Comparison of ENCODE assay signal across 23 cellular contexts in the genomic region with DNA sequence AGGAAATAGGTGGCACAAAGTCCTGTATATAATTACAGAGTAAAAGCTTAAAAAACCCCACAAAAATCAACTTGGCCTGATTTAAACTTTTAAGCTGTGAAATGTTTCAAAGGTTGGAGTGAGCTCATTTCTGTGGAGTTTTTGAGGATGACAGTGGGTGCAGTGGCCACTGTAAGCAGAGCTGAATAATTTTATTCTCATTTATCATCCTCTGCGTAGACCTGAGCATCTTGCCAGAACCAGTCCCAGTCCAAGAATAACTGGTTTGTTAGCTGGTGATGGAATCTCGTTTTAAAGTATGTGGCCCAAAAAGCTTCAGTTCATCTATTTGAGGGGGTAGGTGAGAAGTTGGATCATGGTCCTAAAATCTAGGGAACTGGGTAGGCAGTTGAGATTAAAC. TPM values are rescaled to one million over a fixed set of nuclear protein-coding genes. Genes with fewer than 3 reads are reported as not detected.
"Had no signal": no experiment of that assay in that cellular context is flagged by ENCODE, and none has a peak within 500 bp of the region (broad histone marks: within the 10 kb centered on the region; RNA-seq: fewer than 3 reads in every experiment).

No MANE protein-coding gene starts in this region.

- H3K9me3 Mint-ChIP-seq: memory B cell; natural killer cell treated with Interleukin-12 subunit alpha and Interleukin-12 subunit beta and Interleukin-15 and Interleukin-18, amount 100 ng/mL, for 72 hours; neural progenitor cell; stimulated activated effector memory CD8-positive, alpha-beta T cell treated with anti-CD3 and anti-CD28 coated beads, Interleukin-12 subunit alpha, Interleukin-12 subunit beta, amount 100 ng/mL, for 72 hours had no signal

- DNase-seq: effector CD8-positive, alpha-beta T cell; foreskin keratinocyte; immature natural killer cell; left lung; lower lobe of right lung; midbrain; nucleus accumbens; pancreas; psoas muscle; retina; right lobe of liver; stimulated activated CD4-positive, alpha-beta T cell treated with anti-CD3 and anti-CD28 coated beads, Interleukin-4, amount 100 ng/mL, for 1 hour; stimulated activated CD8-positive, alpha-beta memory T cell treated with anti-CD3 and anti-CD28 coated beads, Interleukin-4, amount 100 ng/mL, for 48 hours; stimulated activated naive CD8-positive, alpha-beta T cell treated with anti-CD3 and anti-CD28 coated beads, Interleukin-15, Interleukin-2, amounts not matched to agents 100 U/mL and 50 U/mL, for 24 hours; tibial artery; upper lobe of left lung; uterus had no signal

- H3K4me1 Mint-ChIP-seq: memory B cell; neural progenitor cell; stimulated activated effector memory CD8-positive, alpha-beta T cell treated with anti-CD3 and anti-CD28 coated beads, Interleukin-12 subunit alpha, Interleukin-12 subunit beta, amount 100 ng/mL, for 72 hours had no signal

- H2AFZ ChIP-seq: neural progenitor cell had no signal

- H3K27ac ChIP-seq: coronary artery, foreskin keratinocyte, left lung, lower lobe of right lung, neural progenitor cell, pancreas, psoas muscle, right lobe of liver, tibial artery, upper lobe of left lung, uterus had no signal

- H3K27ac Mint-ChIP-seq: immature natural killer cell; memory B cell; natural killer cell treated with Interleukin-12 subunit alpha and Interleukin-12 subunit beta and Interleukin-15 and Interleukin-18, amount 100 ng/mL, for 72 hours; neural progenitor cell; stimulated activated effector memory CD8-positive, alpha-beta T cell treated with anti-CD3 and anti-CD28 coated beads, Interleukin-12 subunit alpha, Interleukin-12 subunit beta, amount 100 ng/mL, for 72 hours had no signal

- H3K36me3 Mint-ChIP-seq: immature natural killer cell; memory B cell; natural killer cell treated with Interleukin-12 subunit alpha and Interleukin-12 subunit beta and Interleukin-15 and Interleukin-18, amount 100 ng/mL, for 72 hours; neural progenitor cell; stimulated activated effector memory CD8-positive, alpha-beta T cell treated with anti-CD3 and anti-CD28 coated beads, Interleukin-12 subunit alpha, Interleukin-12 subunit beta, amount 100 ng/mL, for 72 hours had no signal

- H3K4me3 ChIP-seq: coronary artery, left lung, lower lobe of right lung, neural progenitor cell, pancreas, psoas muscle, right lobe of liver, tibial artery, upper lobe of left lung, uterus had no signal

- H3K4me1 ChIP-seq: pancreas, psoas muscle had no signal

- H3K4me3 Mint-ChIP-seq: immature natural killer cell; memory B cell; natural killer cell treated with Interleukin-12 subunit alpha and Interleukin-12 subunit beta and Interleukin-15 and Interleukin-18, amount 100 ng/mL, for 72 hours; neural progenitor cell; stimulated activated effector memory CD8-positive, alpha-beta T cell treated with anti-CD3 and anti-CD28 coated beads, Interleukin-12 subunit alpha, Interleukin-12 subunit beta, amount 100 ng/mL, for 72 hours had no signal

- H3K9me3 ChIP-seq: left lung, lower lobe of right lung, pancreas, psoas muscle, right lobe of liver, tibial artery, upper lobe of left lung, uterus had no signal

- H3K9ac ChIP-seq: neural progenitor cell had no signal

- H3K36me3 ChIP-seq: left lung, lower lobe of right lung, neural progenitor cell, pancreas, right lobe of liver, tibial artery, upper lobe of left lung, uterus had no signal

- H3K27me3 ChIP-seq: uterus had no signal

- FAIRE-seq: keratinocyte, pancreas had no signal

- H3K4me2 ChIP-seq: neural progenitor cell had no signal

RNA-seq across cellular contexts. Expression of a gene that starts 4.4 kb away (rescaled TPM):
- polyA plus RNA-seq: foreskin keratinocyte, immature natural killer cell had no signal
